ENCODE assay signal across 27 cellular contexts in the genomic region with DNA sequence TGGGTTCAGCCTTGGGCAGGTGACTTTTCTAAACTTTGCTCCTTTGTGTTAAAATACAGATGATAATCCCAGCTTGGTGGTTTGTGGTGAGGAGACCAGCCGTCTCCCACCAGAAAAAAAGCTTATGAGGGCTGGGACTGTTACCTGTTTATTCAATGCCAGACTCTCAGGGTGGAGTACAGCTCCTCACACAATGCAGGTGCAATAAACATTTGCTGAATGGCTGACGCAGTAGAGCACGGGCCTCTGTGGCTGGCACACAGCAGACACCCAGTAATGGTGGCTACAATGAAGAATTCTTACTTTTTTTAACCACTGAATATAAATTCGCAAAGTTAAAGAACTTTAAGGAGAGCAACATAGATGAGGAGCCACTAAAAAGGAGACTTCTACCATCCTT. TPM values are rescaled to one million over a fixed set of nuclear protein-coding genes. Genes with fewer than 3 reads are reported as not detected.
"Had no signal": no experiment of that assay in that cellular context is flagged by ENCODE, and none has a peak within 500 bp of the region (broad histone marks: within the 10 kb centered on the region; RNA-seq: fewer than 3 reads in every experiment).

No MANE protein-coding gene starts in this region.

- H3K27ac Mint-ChIP-seq: memory B cell; naive thymus-derived CD8-positive, alpha-beta T cell; nephron; stimulated activated naive B cell treated with anti-CD40 and anti-IgM and Interleukin-4, amounts not matched to agents 10 μg/mL and 1 μg/mL and 100 μg/mL, for 72 hours had no signal

- H3K4me3 Mint-ChIP-seq: memory B cell; naive thymus-derived CD8-positive, alpha-beta T cell; nephron; neural crest cell; stimulated activated naive B cell treated with anti-CD40 and anti-IgM and Interleukin-4, amounts not matched to agents 10 μg/mL and 1 μg/mL and 100 μg/mL, for 72 hours had no signal

- DNase-seq: islet precursor cell; left ventricle myocardium superior; midbrain; naive thymus-derived CD8-positive, alpha-beta T cell; nucleus accumbens; pancreas; posterior cingulate gyrus; retina; right cardiac atrium; stimulated activated CD4-positive, alpha-beta T cell treated with anti-CD3 and anti-CD28 coated beads, Interleukin-12 subunit alpha, Interleukin-12 subunit beta, amount 100 ng/mL, for 4 hours; stimulated activated CD4-positive, alpha-beta T cell treated with anti-CD3 and anti-CD28 coated beads, Interleukin-15, amount 100 ng/mL, for 24 hours; stimulated activated CD4-positive, alpha-beta T cell treated with anti-CD3 and anti-CD28 coated beads, Interleukin-2, amount 100 ng/mL, for 24 hours; stimulated activated CD4-positive, alpha-beta T cell treated with anti-CD3 and anti-CD28 coated beads, Interleukin-4, amount 100 ng/mL, for 1 hour; stimulated activated naive B cell treated with anti-CD40 and anti-IgM and Interleukin-4, amounts not matched to agents 10 μg/mL and 1 μg/mL and 100 μg/mL, for 72 hours; stimulated activated naive CD8-positive, alpha-beta T cell treated with anti-CD3 and anti-CD28 coated beads, Interleukin-15, Interleukin-2, amounts not matched to agents 100 U/mL and 50 U/mL, for 24 hours; stomach; testis; thyroid gland; transverse colon had no signal

- H3K27me3 Mint-ChIP-seq: memory B cell; stimulated activated naive B cell treated with anti-CD40 and anti-IgM and Interleukin-4, amounts not matched to agents 10 μg/mL and 1 μg/mL and 100 μg/mL, for 72 hours had no signal

- ATAC-seq: left lobe of liver; left ventricle myocardium superior; naive thymus-derived CD8-positive, alpha-beta T cell; pancreas; right cardiac atrium; sciatic nerve; stimulated activated naive B cell treated with anti-CD40 and anti-IgM and Interleukin-4, amounts not matched to agents 10 μg/mL and 1 μg/mL and 100 μg/mL, for 72 hours; stimulated activated naive CD8-positive, alpha-beta T cell treated with anti-CD3 and anti-CD28 coated beads, Interleukin-15, Interleukin-2, amounts not matched to agents 100 U/mL and 50 U/mL, for 24 hours had no signal

- H3K9me3 Mint-ChIP-seq: memory B cell, nephron, neural crest cell had no signal

- H3K36me3 Mint-ChIP-seq: naive thymus-derived CD8-positive, alpha-beta T cell had no signal

- H3K4me1 Mint-ChIP-seq: memory B cell, nephron, neural crest cell had no signal

RNA-seq across cellular contexts. Expression of gene BEND4, which starts 30.2 kb away (rescaled TPM):
- total RNA-seq: left ventricle myocardium superior, mesenteric fat pad, osteoblast, vagina had no signal
